ENCODE assay signal across 1 cellular context in genomic region chr13:22064854-22065646, GRCh38.
TF ChIP-seq lines count a peak whose summit lies in the region.

No MANE protein-coding gene starts in this region.

TF ChIP-seq in IMR-90, 13 proteins besides CTCF, POLR2A, EP300 and RAD21 (continued from another document):
- no peak for TF ChIP-seq ELK1 (IDR thresholded peaks at IDR 0.05; ENCODE audit: borderline replicate concordance, low read depth, low read length)
- TF ChIP-seq MXI1 (IDR thresholded peaks at IDR 0.05; ENCODE audit: borderline replicate concordance, low read depth, low read length), result no peak
- no peak for TF ChIP-seq USF2 (IDR thresholded peaks at IDR 0.05; ENCODE audit: low read depth, low read length)
